In genomic region chr15:98650871-98651481, GRCh38 we compare ENCODE assay signal across 8 cellular contexts. TPM values are rescaled to one million over a fixed set of nuclear protein-coding genes. Genes with fewer than 3 reads are reported as not detected.
A peak's percentile ranks its signal among the peaks of the same experiment; 100 is the strongest.
DNase-seq lines count a peak whose midpoint lies in the region; ATAC-seq and TF ChIP-seq lines count a peak whose summit lies in the region.

No MANE protein-coding gene starts in this region.

- no peak overlapping the region for H2AFZ ChIP-seq in OCI-LY7 (ENCODE audit: low read length)

- ATAC-seq in stimulated activated naive CD8-positive, alpha-beta T cell treated with anti-CD3 and anti-CD28 coated beads, Interleukin-15, Interleukin-2, amounts not matched to agents 100 U/mL and 50 U/mL, for 24 hours = no peak
- no peak for ATAC-seq in HG02610 (IDR thresholded peaks at IDR 0.05; ENCODE audit: unreplicated experiment)
- no peak for ATAC-seq in HG02642 (IDR thresholded peaks at IDR 0.05; ENCODE audit: poor library complexity, unreplicated experiment)

- no peaks in the 10 kb centered on the region for H3K36me3 ChIP-seq in OCI-LY7 (ENCODE audit: insufficient read depth, low read length)
- no peaks in the 10 kb centered on the region for H3K36me3 ChIP-seq in liver (ENCODE audit: control insufficient read depth in 4 of 4, insufficient read depth in 3 of 4, low read depth in 1 of 4, low read length in 3 of 4)

- BruUV-seq in OCI-LY7 (replicated peaks; lab: Mats Ljungman, UMichigan) (no TSS peak), MCF 10A (replicated peaks; lab: Mats Ljungman, UMichigan) (no TSS peak)

- no peak for TF ChIP-seq CTCF in AG09309 (IDR thresholded peaks at IDR 0.05; ENCODE audit: control insufficient read depth, insufficient read depth, low read depth, low read length, missing control alignments)
- TF ChIP-seq CTCF in OCI-LY7 (conservative IDR thresholded peaks at IDR 0.05; ENCODE audit: low read length) = no peak
- TF ChIP-seq CTCF in MCF 10A (IDR thresholded peaks at IDR 0.05; ENCODE audit: unreplicated experiment) = no peak
- no peak for TF ChIP-seq CTCF in liver (IDR thresholded peaks at IDR 0.05; ENCODE audit: low read depth, low read length, missing input control)

- peaks cover 14% of the 10 kb centered on the region for H3K27me3 Mint-ChIP-seq in MCF 10A (ENCODE audit: insufficient read depth, unreplicated experiment)

- peak overlapping the region; percentile 97 for H3K27ac Mint-ChIP-seq in MCF 10A (ENCODE audit: low read depth, unreplicated experiment)

- H4K20me1 ChIP-seq in OCI-LY7 (ENCODE audit: insufficient read depth, low read length) = peaks cover 36% of the 10 kb centered on the region

- WGBS in liver = 8% methylated on average over 37 of the region's 37 CpGs

- H3K4me3 Mint-ChIP-seq in MCF 10A (ENCODE audit: unreplicated experiment) = peak overlapping the region; percentile 89

- intact Hi-C loops in OCI-LY7 (cut with micrococcal nuclease; ENCODE audit: unreplicated experiment) (loop anchor here (10.0 kb wide), 1 partner anchor 486 kb away; no protein-coding TSS in a partner anchor), MCF 10A (cut with micrococcal nuclease) (loop anchor here (2.0 to 5.0 kb wide), 4 partner anchors 104 to 426 kb away; no protein-coding TSS in a partner anchor)

- H3K4me1 ChIP-seq in OCI-LY7 (ENCODE audit: insufficient read depth, low read length, poor library complexity, severe bottlenecking) = peaks cover 39% of the 10 kb centered on the region
- peaks cover 4 to 34% (median 11%) of the 10 kb centered on the region in 4 donors for H3K4me1 ChIP-seq in liver (ENCODE audit: control insufficient read depth in 4 of 4, insufficient read depth in 4 of 4, low read length in 3 of 4)

- POLR2A ChIA-PET in OCI-LY7 (lab: Charles Lee) (no interaction called here), MCF 10A (lab: Yijun Ruan, JAX) (interaction anchor here (0.6 to 8.0 kb wide), 25 partner anchors 10 to 809 kb away, joined by 3 to 148 read pairs (median 5); partner anchors contain the start of genes LRRC28 and TTC23)

- H3K4me3 ChIP-seq in AG09309 (ENCODE audit: control insufficient read depth, low read depth, low read length) (peak overlapping the region; percentile 99), OCI-LY7 (ENCODE audit: low read depth, low read length, poor library complexity, severe bottlenecking) (no peak overlapping the region), liver (ENCODE audit: low read depth in 1 of 3, low read length in 3 of 3) (peak overlapping the region in 2 of 3 donors; percentile 15 to 92)

- peaks cover 12% of the 10 kb centered on the region for H3K36me3 Mint-ChIP-seq in MCF 10A (ENCODE audit: insufficient read depth, unreplicated experiment)

- no peaks in the 10 kb centered on the region for H3K9me3 Mint-ChIP-seq in MCF 10A (ENCODE audit: unreplicated experiment)

- DNase-seq in AG09309 (ENCODE audit: low read depth) (no peak), OCI-LY7 (ENCODE audit: low spot score) (no peak), MCF 10A (ENCODE audit: unreplicated experiment) (no peak), NCI-H446 (lab: John Stamatoyannopoulos, UW) (no peak)
- DNase-seq in stimulated activated naive CD8-positive, alpha-beta T cell treated with anti-CD3 and anti-CD28 coated beads, Interleukin-15, Interleukin-2, amounts not matched to agents 100 U/mL and 50 U/mL, for 24 hours = peak; percentile 22

- H3K9me3 ChIP-seq in OCI-LY7 (ENCODE audit: low read length) = no peaks in the 10 kb centered on the region
- peaks cover 0 to 5% (median 0%) of the 10 kb centered on the region in 4 donors for H3K9me3 ChIP-seq in liver (ENCODE audit: control insufficient read depth in 4 of 4, low read length in 3 of 4)

- CTCF ChIA-PET in OCI-LY7 (lab: Charles Lee; ENCODE audit: unreplicated experiment) (no interaction called here), MCF 10A (lab: Yijun Ruan, JAX) (interaction anchor here (0.6 to 3.0 kb wide), 6 partner anchors 10 to 228 kb away, joined by 3 to 20 read pairs (median 3); no protein-coding TSS in a partner anchor)

- TF ChIP-seq RAD21 in liver (IDR thresholded peaks at IDR 0.05) = no peak

- no peaks in the 10 kb centered on the region for H3K9me2 ChIP-seq in OCI-LY7 (ENCODE audit: insufficient read depth, low read length)

- H3K9ac ChIP-seq in liver (ENCODE audit: low read depth in 1 of 2, low read length in 2 of 2) = peak overlapping the region in 1 of 2 donors; percentile 27

- H3K27ac ChIP-seq in OCI-LY7 (ENCODE audit: low read depth, low read length, poor library complexity, severe bottlenecking) = no peak overlapping the region
- H3K27ac ChIP-seq in liver (ENCODE audit: low read depth in 1 of 2, low read length in 2 of 2) = peak overlapping the region; percentile 41 to 61

- peaks cover 0 to 10% (median 6%) of the 10 kb centered on the region in 4 donors for H3K27me3 ChIP-seq in liver (ENCODE audit: control insufficient read depth in 4 of 4, insufficient read depth in 4 of 4, low read length in 3 of 4)

- H3K4me2 ChIP-seq in OCI-LY7 (ENCODE audit: low read length) = peak overlapping the region; percentile 77

- H3K79me2 ChIP-seq in OCI-LY7 (ENCODE audit: insufficient read depth, low read depth, low read length) = peaks cover 19% of the 10 kb centered on the region; the same call in 1 of the 2 replicates

- peaks cover 35% of the 10 kb centered on the region for H3K4me1 Mint-ChIP-seq in MCF 10A (ENCODE audit: insufficient read depth, unreplicated experiment)

TF ChIP-seq in liver, 16 proteins besides CTCF, POLR2A, EP300 and RAD21:
- TF ChIP-seq EGR1 (IDR thresholded peaks at IDR 0.05; ENCODE audit: low read depth in 2 of 2) = no peak
- no peak for TF ChIP-seq FOXA1 (IDR thresholded peaks at IDR 0.05)
- no peak for TF ChIP-seq SP1 (IDR thresholded peaks at IDR 0.05)
- TF ChIP-seq TAF1 (conservative IDR thresholded peaks at IDR 0.05) = no peak
- TF ChIP-seq FOXA2 (IDR thresholded peaks at IDR 0.05) = no peak
- no peak for TF ChIP-seq ZBTB33 (IDR thresholded peaks at IDR 0.05)
- no peak for TF ChIP-seq MAX (IDR thresholded peaks at IDR 0.05)
- no peak for TF ChIP-seq REST (IDR thresholded peaks at IDR 0.05)
- no peak for TF ChIP-seq JUND (IDR thresholded peaks at IDR 0.05)
- TF ChIP-seq GABPA (IDR thresholded peaks at IDR 0.05 in 1 of 2, conservative IDR thresholded peaks at IDR 0.05 in 1 of 2) = no peak
- no peak for TF ChIP-seq HNF4A (conservative IDR thresholded peaks at IDR 0.05)
- no peak for TF ChIP-seq YY1 (IDR thresholded peaks at IDR 0.05)

RNA-seq across cellular contexts. Expression of gene IGF1R, which starts 2.6 kb away (rescaled TPM):
- 26.5 and 27.6 TPM in 2 replicates for total RNA-seq in OCI-LY7 (2014; rRNA removed; shearing (Covaris generic))
- total RNA-seq in OCI-LY7 (2022) (28.9 and 29.1 TPM in 2 replicates), MCF 10A (2022) (50.7 and 53.3 TPM in 2 replicates), liver (10 to 100 TPM in 1 of 2 donors, 1 to 10 TPM in 1; 5.7 to 10.3 TPM)
- polyA plus RNA-seq in liver = under 1 TPM; 0.69 to 0.71 TPM
